In genomic region chr12:106051853-106052531, GRCh38 we compare ENCODE assay signal across 26 cellular contexts.
DNase-seq lines count a peak whose midpoint lies in the region; ATAC-seq and TF ChIP-seq lines count a peak whose summit lies in the region.
"Had no signal": no experiment of that assay in that cellular context is flagged by ENCODE, and none has a peak within 500 bp of the region (broad histone marks: within the 10 kb centered on the region; RNA-seq: fewer than 3 reads in every experiment).

No MANE protein-coding gene starts in this region.

- H3K9me3 Mint-ChIP-seq in chondrocyte (ENCODE audit: low read depth) (peaks cover 19% of the 10 kb centered on the region), nephron (peaks cover 23% of the 10 kb centered on the region), natural killer cell (peaks cover 3% of the 10 kb centered on the region in 2 donors), Calu3 (ENCODE audit: low read depth, unreplicated experiment) (peaks cover 4% of the 10 kb centered on the region)
- peaks cover 4 to 10% (median 9%) of the 10 kb centered on the region in 5 donors for H3K9me3 Mint-ChIP-seq in CD8-positive, alpha-beta memory T cell
- H3K9me3 Mint-ChIP-seq: activated CD4-positive, alpha-beta T cell treated with anti-CD3 and anti-CD28 coated beads, Interleukin-2, amount 10 ng/mL, durations not matched to agents 24 days and 14 days; T-helper 2 cell treated with Interferon-gamma antibody and Interleukin-4, amounts not matched to agents 5 μg/mL and 100 μg/mL, for 36 hours had no signal

- ATAC-seq in IMR-90 (ENCODE audit: low read depth) (peak; percentile 49), natural killer cell (no peak)
- ATAC-seq: activated CD8-positive, alpha-beta memory T cell treated with anti-CD3 and anti-CD28 coated beads, Interleukin-2, amount 10 ng/mL, durations not matched to agents 7 days and 5 days; heart right ventricle; left cardiac atrium; naive thymus-derived CD8-positive, alpha-beta T cell had no signal

- H3K9ac ChIP-seq in IMR-90 (ENCODE audit: low read depth, low read length), result no peak overlapping the region
- H3K9ac ChIP-seq: KMS-11 had no signal

- intact Hi-C loops in IMR-90 (cut with micrococcal nuclease), result no loop called here
- intact Hi-C loops in natural killer cell (cut with micrococcal nuclease), result no loop called here
- intact Hi-C loops in Calu3 (cut with micrococcal nuclease; ENCODE audit: unreplicated experiment), result no loop called here

- H3K4me2 ChIP-seq in IMR-90 (ENCODE audit: low read depth, low read length), result no peak overlapping the region
- H3K4me2 ChIP-seq: KMS-11 had no signal

- no peak for TF ChIP-seq RAD21 in IMR-90 (IDR thresholded peaks at IDR 0.05; ENCODE audit: low read length)

- peak overlapping the region; percentile 43; the same call in 1 of the 2 replicates for H3K18ac ChIP-seq in IMR-90 (ENCODE audit: low read depth, low read length)

- no peaks in the 10 kb centered on the region for H3K79me1 ChIP-seq in IMR-90 (ENCODE audit: low read depth in 1 of 2, low read length in 2 of 2)

- H4K5ac ChIP-seq in IMR-90 (ENCODE audit: low read depth, low read length), result no peak overlapping the region

- dilution Hi-C loops in IMR-90 (cut with HindIII; ENCODE audit: low sequenced_read_pairs, unreplicated experiment), result no loop called here

- no peak overlapping the region for H2BK20ac ChIP-seq in IMR-90 (ENCODE audit: low read depth, low read length)

- H2BK120ac ChIP-seq in IMR-90 (ENCODE audit: low read depth, low read length), result no peak overlapping the region

- H4K20me1 ChIP-seq in IMR-90 (ENCODE audit: insufficient read depth, low read length), result no peaks in the 10 kb centered on the region

- no peak overlapping the region for H2BK15ac ChIP-seq in IMR-90 (ENCODE audit: low read depth, low read length)

- TF ChIP-seq CTCF in IMR-90 (conservative IDR thresholded peaks at IDR 0.05; ENCODE audit: low read depth, low read length) (no peak), chondrocyte (IDR thresholded peaks at IDR 0.05) (no peak), nephron (IDR thresholded peaks at IDR 0.05; ENCODE audit: unreplicated experiment in 3 of 3) (no peak), natural killer cell (IDR thresholded peaks at IDR 0.05) (no peak), Calu3 (IDR thresholded peaks at IDR 0.05; ENCODE audit: unreplicated experiment) (no peak)

- no peak overlapping the region for H3K56ac ChIP-seq in IMR-90 (ENCODE audit: extremely low read depth, insufficient read depth, low read length)

- H3K9me3 ChIP-seq in IMR-90 (ENCODE audit: control insufficient read depth, insufficient read depth, low read length), result no peaks in the 10 kb centered on the region
- H3K9me3 ChIP-seq in CD8-positive, alpha-beta memory T cell (ENCODE audit: low read length), result no peaks in the 10 kb centered on the region
- H3K9me3 ChIP-seq: right atrium auricular region, vagina had no signal

- H3K9me1 ChIP-seq in IMR-90 (ENCODE audit: insufficient read depth, low read length), result no peaks in the 10 kb centered on the region

- POLR2A ChIA-PET in IMR-90 (lab: Charles Lee; ENCODE audit: unreplicated experiment), result no interaction called here
- POLR2A ChIA-PET in CD8-positive, alpha-beta memory T cell (lab: Charles Lee), result no interaction called here

- no peak overlapping the region for H3K4me3 ChIP-seq in IMR-90 (ENCODE audit: insufficient read depth, low read depth, low read length)
- H3K4me3 ChIP-seq in CD8-positive, alpha-beta memory T cell (ENCODE audit: low read length), result no peak overlapping the region
- H3K4me3 ChIP-seq: dorsolateral prefrontal cortex, heart right ventricle, right atrium auricular region, thoracic aorta, vagina had no signal

- H4K91ac ChIP-seq in IMR-90 (ENCODE audit: insufficient read depth, low read depth, low read length), result no peak overlapping the region

- H3K36me3 Mint-ChIP-seq in chondrocyte (ENCODE audit: low read depth) (peaks cover 22% of the 10 kb centered on the region), nephron (ENCODE audit: low read depth) (peaks cover 4% of the 10 kb centered on the region), natural killer cell (peaks cover 8% of the 10 kb centered on the region), Calu3 (ENCODE audit: insufficient read depth, unreplicated experiment) (no peaks in the 10 kb centered on the region)
- H3K36me3 Mint-ChIP-seq in CD8-positive, alpha-beta memory T cell, result no peaks in the 10 kb centered on the region
- H3K36me3 Mint-ChIP-seq: activated CD8-positive, alpha-beta memory T cell treated with anti-CD3 and anti-CD28 coated beads, Interleukin-2, amount 10 ng/mL, durations not matched to agents 7 days and 5 days had no signal

- H3K4me1 Mint-ChIP-seq in chondrocyte (ENCODE audit: low read depth), result peaks cover 33% of the 10 kb centered on the region
- H3K4me1 Mint-ChIP-seq in nephron, result peaks cover 24% of the 10 kb centered on the region
- H3K4me1 Mint-ChIP-seq in natural killer cell, result no peaks in the 10 kb centered on the region
- H3K4me1 Mint-ChIP-seq in CD8-positive, alpha-beta memory T cell, result no peaks in the 10 kb centered on the region
- H3K4me1 Mint-ChIP-seq in Calu3 (ENCODE audit: low read depth, unreplicated experiment), result no peaks in the 10 kb centered on the region
- H3K4me1 Mint-ChIP-seq: activated CD4-positive, alpha-beta T cell treated with anti-CD3 and anti-CD28 coated beads, Interleukin-2, amount 10 ng/mL, durations not matched to agents 24 days and 14 days; activated CD8-positive, alpha-beta memory T cell treated with anti-CD3 and anti-CD28 coated beads, Interleukin-2, amount 10 ng/mL, durations not matched to agents 7 days and 5 days; naive thymus-derived CD8-positive, alpha-beta T cell had no signal

- no peaks in the 10 kb centered on the region for H3K4me1 ChIP-seq in IMR-90 (ENCODE audit: control insufficient read depth, insufficient read depth, low read length)
- H3K4me1 ChIP-seq in CD8-positive, alpha-beta memory T cell (ENCODE audit: insufficient read depth, low read length), result no peaks in the 10 kb centered on the region
- H3K4me1 ChIP-seq: right atrium auricular region, vagina had no signal

- no peak overlapping the region for H2AK5ac ChIP-seq in IMR-90 (ENCODE audit: low read depth, low read length)

- no peak overlapping the region for H4K8ac ChIP-seq in IMR-90 (ENCODE audit: low read depth in 2 of 2, low read length in 2 of 2)

- DNase-seq in DMS153 treated with DMSO at 0.1 percent for 48 hours (lab: John Stamatoyannopoulos, UW; ENCODE audit: unreplicated experiment) (peak; percentile 63), IMR-90 (peak; percentile 34), chondrocyte (ENCODE audit: low spot score) (no peak), natural killer cell (no peak), cerebellum (ENCODE audit: low spot score) (no peak), Calu3 (no peak)
- no peak for DNase-seq in CD8-positive, alpha-beta memory T cell
- DNase-seq: activated CD4-positive, alpha-beta T cell treated with anti-CD3 and anti-CD28 coated beads, Interleukin-2, amount 10 ng/mL, durations not matched to agents 24 days and 14 days; activated CD8-positive, alpha-beta memory T cell treated with anti-CD3 and anti-CD28 coated beads, Interleukin-2, amount 10 ng/mL, durations not matched to agents 7 days and 5 days; activated naive CD4-positive, alpha-beta T cell treated with anti-CD3 and anti-CD28 coated beads, Interleukin-2, amount 50 U/mL, for 16 hours; dorsolateral prefrontal cortex; GF-D8; heart right ventricle; left cardiac atrium; naive thymus-derived CD8-positive, alpha-beta T cell; NCI-H1694; stimulated activated CD4-positive, alpha-beta T cell treated with anti-CD3 and anti-CD28 coated beads, Interleukin-12 subunit alpha, Interleukin-12 subunit beta, amount 100 ng/mL, for 4 hours; stimulated activated CD4-positive, alpha-beta T cell treated with anti-CD3 and anti-CD28 coated beads, Interleukin-4, amount 100 ng/mL, for 24 hours; stimulated activated naive CD4-positive, alpha-beta T cell had no signal

- TF ChIP-seq POLR2A in IMR-90 (IDR thresholded peaks at IDR 0.05; ENCODE audit: low read depth, low read length), result no peak

- H3K27me3 Mint-ChIP-seq in chondrocyte (ENCODE audit: low read depth) (no peaks in the 10 kb centered on the region), nephron (ENCODE audit: low read depth) (no peaks in the 10 kb centered on the region), natural killer cell (ENCODE audit: low read depth in 2 of 2) (peaks cover 26 to 36% of the 10 kb centered on the region in 2 donors), Calu3 (ENCODE audit: unreplicated experiment) (peaks cover 70% of the 10 kb centered on the region)
- H3K27me3 Mint-ChIP-seq in CD8-positive, alpha-beta memory T cell, result peaks cover 8% of the 10 kb centered on the region in 2 donors

- no peak overlapping the region for H2AK9ac ChIP-seq in IMR-90 (replicated peaks; ENCODE audit: low read depth, low read length, poor library complexity)

- BruUV-seq in IMR-90 (replicated peaks; lab: Mats Ljungman, UMichigan), result no TSS peak
- BruUV-seq in Calu3 (replicated peaks; lab: Mats Ljungman, UMichigan), result no TSS peak

- in situ Hi-C loops in IMR-90 (cut with MboI; ENCODE audit: low sequenced_read_pairs), result no loop called here

- H3K27me3 ChIP-seq in IMR-90 (ENCODE audit: control insufficient read depth, insufficient read depth, low read length), result no peaks in the 10 kb centered on the region
- no peaks in the 10 kb centered on the region for H3K27me3 ChIP-seq in CD8-positive, alpha-beta memory T cell (ENCODE audit: insufficient read depth, low read length, poor library complexity, severe bottlenecking)
- H3K27me3 ChIP-seq: dorsolateral prefrontal cortex, heart right ventricle, right atrium auricular region, vagina had no signal

- 82% methylated on average over 3 of the region's 6 CpGs; no CpG with 5 or more reads in 1 of the 2 experiments for WGBS in IMR-90 (ENCODE audit: extremely low coverage in 2 of 2, insufficient read length in 1 of 2), 2 experiments

- no peak overlapping the region for H3K4ac ChIP-seq in IMR-90 (ENCODE audit: low read depth, low read length)

- no peak overlapping the region for H3K23ac ChIP-seq in IMR-90 (ENCODE audit: low read depth, low read length)

- H3K4me3 Mint-ChIP-seq in chondrocyte (ENCODE audit: unreplicated experiment) (no peak overlapping the region), nephron (no peak overlapping the region), natural killer cell (no peak overlapping the region), Calu3 (ENCODE audit: low read depth, unreplicated experiment) (no peak overlapping the region)
- no peak overlapping the region for H3K4me3 Mint-ChIP-seq in CD8-positive, alpha-beta memory T cell
- H3K4me3 Mint-ChIP-seq: activated CD4-positive, alpha-beta T cell treated with anti-CD3 and anti-CD28 coated beads, Interleukin-2, amount 10 ng/mL, durations not matched to agents 24 days and 14 days; activated CD8-positive, alpha-beta memory T cell treated with anti-CD3 and anti-CD28 coated beads, Interleukin-2, amount 10 ng/mL, durations not matched to agents 7 days and 5 days; naive thymus-derived CD8-positive, alpha-beta T cell; T-helper 2 cell treated with Interferon-gamma antibody and Interleukin-4, amounts not matched to agents 5 μg/mL and 100 μg/mL, for 36 hours had no signal

- no peak overlapping the region for H2AFZ ChIP-seq in IMR-90 (replicated peaks; ENCODE audit: low read length, poor library complexity)

- H3K27ac Mint-ChIP-seq in chondrocyte (ENCODE audit: unreplicated experiment) (peak overlapping the region; percentile 13), nephron (peak overlapping the region; percentile 45 to 57 (median 45)), natural killer cell (no peak overlapping the region), Calu3 (ENCODE audit: unreplicated experiment) (no peak overlapping the region)
- no peak overlapping the region for H3K27ac Mint-ChIP-seq in CD8-positive, alpha-beta memory T cell
- H3K27ac Mint-ChIP-seq: activated CD4-positive, alpha-beta T cell treated with anti-CD3 and anti-CD28 coated beads, Interleukin-2, amount 10 ng/mL, durations not matched to agents 24 days and 14 days; activated CD8-positive, alpha-beta memory T cell treated with anti-CD3 and anti-CD28 coated beads, Interleukin-2, amount 10 ng/mL, durations not matched to agents 7 days and 5 days; naive thymus-derived CD8-positive, alpha-beta T cell; T-helper 2 cell treated with Interferon-gamma antibody and Interleukin-4, amounts not matched to agents 5 μg/mL and 100 μg/mL, for 36 hours had no signal

- CTCF ChIA-PET in IMR-90 (lab: Yijun Ruan, JAX), result interaction anchor here (0.6 kb wide), 1 partner anchor 64 kb away, joined by 3 read pairs; no protein-coding TSS in a partner anchor
- CTCF ChIA-PET in CD8-positive, alpha-beta memory T cell (lab: Charles Lee), result no interaction called here
- CTCF ChIA-PET in Calu3 (lab: Charles Lee), result no interaction called here

- H3K27ac ChIP-seq in IMR-90 (ENCODE audit: insufficient read depth, low read length), result no peak overlapping the region
- H3K27ac ChIP-seq in CD8-positive, alpha-beta memory T cell (ENCODE audit: low read depth, low read length), result no peak overlapping the region
- H3K27ac ChIP-seq: heart right ventricle, KMS-11, right atrium auricular region, thoracic aorta, vagina, VCaP had no signal

- no peak overlapping the region for H2BK5ac ChIP-seq in IMR-90 (ENCODE audit: low read depth, low read length, poor library complexity, severe bottlenecking)

- H3K36me3 ChIP-seq in IMR-90 (ENCODE audit: control insufficient read depth, insufficient read depth, low read length), result no peaks in the 10 kb centered on the region
- H3K36me3 ChIP-seq in CD8-positive, alpha-beta memory T cell (ENCODE audit: insufficient read depth, low read length), result no peaks in the 10 kb centered on the region
- H3K36me3 ChIP-seq: heart right ventricle, right atrium auricular region, thoracic aorta, vagina had no signal

- no peak overlapping the region for H3K14ac ChIP-seq in IMR-90 (replicated peaks; ENCODE audit: low read depth, low read length)

Comparison
In these comparisons a context has a peak if more than half of its experiments do, and no peak if none do; other contexts are left out.
1. DNase-seq: peak in DMS153 treated with DMSO at 0.1 percent for 48 hours (single experiment) and IMR-90 (single experiment); none in chondrocyte (single experiment), natural killer cell (single experiment), cerebellum (single experiment), CD8-positive, alpha-beta memory T cell (0 of 5) and Calu3 (single experiment).
2. H3K27ac Mint-ChIP-seq: peak in chondrocyte (single experiment) and nephron (3 of 3); none in natural killer cell (0 of 2), CD8-positive, alpha-beta memory T cell (0 of 8) and Calu3 (single experiment).